In the genomic region with DNA sequence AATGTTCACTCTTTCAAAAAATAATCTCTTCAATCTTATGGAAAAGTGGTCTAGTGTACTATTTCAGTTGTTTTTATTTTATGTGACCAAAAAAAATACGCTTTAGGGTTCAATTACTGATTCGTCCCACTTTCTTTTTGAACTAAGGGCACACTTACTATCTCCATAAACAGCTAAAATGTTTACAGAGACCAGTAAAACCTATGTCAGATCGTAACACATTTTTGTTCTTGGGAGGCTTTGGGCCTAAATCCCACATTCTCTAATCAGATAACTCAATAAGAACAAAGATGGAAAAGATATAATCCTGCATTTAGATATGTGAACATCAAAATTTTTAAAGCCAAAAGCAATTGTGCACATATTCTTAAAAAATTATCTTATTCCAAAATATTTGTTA, we compare ENCODE assay signal across 10 cellular contexts. TPM values are rescaled to one million over a fixed set of nuclear protein-coding genes. Genes with fewer than 3 reads are reported as not detected.
DNase-seq lines count a peak whose midpoint lies in the region; TF ChIP-seq lines count a peak whose summit lies in the region.
"Had no signal": no experiment of that assay in that cellular context is flagged by ENCODE, and none has a peak within 500 bp of the region (broad histone marks: within the 10 kb centered on the region; RNA-seq: fewer than 3 reads in every experiment).

No MANE protein-coding gene starts in this region.

- H3K4me1 Mint-ChIP-seq in glutamatergic neuron (ENCODE audit: low read depth, unreplicated experiment) = no peaks in the 10 kb centered on the region

- H3K36me3 ChIP-seq in SK-N-MC (ENCODE audit: insufficient read depth, low read length) (peaks cover 16% of the 10 kb centered on the region), stomach smooth muscle (ENCODE audit: control insufficient read depth in 2 of 2, insufficient read depth in 2 of 2, low read length in 2 of 2) (no peaks in the 10 kb centered on the region)

- H3K36me3 Mint-ChIP-seq in glutamatergic neuron (ENCODE audit: unreplicated experiment) = peaks cover 4% of the 10 kb centered on the region

- no peaks in the 10 kb centered on the region for H3K27me3 Mint-ChIP-seq in glutamatergic neuron (ENCODE audit: unreplicated experiment)

- peak overlapping the region; percentile 94 for H3K4me3 Mint-ChIP-seq in glutamatergic neuron (ENCODE audit: unreplicated experiment)

- H3K27me3 ChIP-seq in stomach smooth muscle (ENCODE audit: control insufficient read depth in 1 of 2, insufficient read depth in 2 of 2, low read length in 2 of 2) = no peaks in the 10 kb centered on the region

- H3K9ac ChIP-seq in SK-N-MC (ENCODE audit: insufficient read length) (peak overlapping the region; percentile 92), stomach smooth muscle (ENCODE audit: low read length in 2 of 2) (peak overlapping the region; percentile 81 to 87)

- H3K4me3 ChIP-seq in SK-N-MC (peak overlapping the region; percentile 89), stomach smooth muscle (ENCODE audit: low read length in 2 of 2) (peak overlapping the region; percentile 86 to 97)

- no peaks in the 10 kb centered on the region for H3K9me3 ChIP-seq in SK-N-MC (ENCODE audit: low read depth, low read length)
- H3K9me3 ChIP-seq in stomach smooth muscle (ENCODE audit: control insufficient read depth in 2 of 2, low read length in 2 of 2) = no peaks in the 10 kb centered on the region

- TF ChIP-seq CTCF in glutamatergic neuron (IDR thresholded peaks at IDR 0.05; ENCODE audit: partially characterized antibody, unreplicated experiment) = no peak

- no peaks in the 10 kb centered on the region for H3K9me3 Mint-ChIP-seq in glutamatergic neuron (ENCODE audit: unreplicated experiment)

- peaks cover 5% of the 10 kb centered on the region for H3K4me1 ChIP-seq in stomach smooth muscle (ENCODE audit: control insufficient read depth, insufficient read depth, low read length)

- DNase-seq in NCI-H82 (lab: John Stamatoyannopoulos, UW) (peak; percentile 7), NCI-H82 treated with DMSO at 0.1 percent for 48 hours (lab: John Stamatoyannopoulos, UW; ENCODE audit: unreplicated experiment) (no peak), SK-N-MC (ENCODE audit: low read depth, low spot score) (no peak), glutamatergic neuron (no peak), NCI-H146 (lab: John Stamatoyannopoulos, UW) (no peak), D341Med (ENCODE audit: low spot score) (no peak), DMS153 treated with DMSO at 0.1 percent for 48 hours (lab: John Stamatoyannopoulos, UW; ENCODE audit: unreplicated experiment) (no peak)
- DNase-seq: activated CD4-positive, alpha-beta T cell treated with anti-CD3 and anti-CD28 coated beads, Interleukin-2, amount 50 U/mL, for 4 hours had no signal

- peak overlapping the region; percentile 97 for H3K27ac ChIP-seq in SK-N-MC
- H3K27ac ChIP-seq in stomach smooth muscle (ENCODE audit: low read length) = no peak overlapping the region
- H3K27ac ChIP-seq: C4-2B had no signal

- peak overlapping the region; percentile 97 for H3K27ac Mint-ChIP-seq in glutamatergic neuron (ENCODE audit: unreplicated experiment)

RNA-seq across cellular contexts. Expression of a gene that starts 29.8 kb away (rescaled TPM):
- 51.0 TPM for total RNA-seq in glutamatergic neuron (ENCODE audit: unreplicated experiment)
